12 cellular contexts compared by ENCODE assay signal in genomic region chr16:49503242-49504022, GRCh38.
DNase-seq lines count a peak whose midpoint lies in the region; ATAC-seq lines count a peak whose summit lies in the region.
"Had no signal": no experiment of that assay in that cellular context is flagged by ENCODE, and none has a peak within 500 bp of the region (broad histone marks: within the 10 kb centered on the region; RNA-seq: fewer than 3 reads in every experiment).

No MANE protein-coding gene starts in this region.

- no peak overlapping the region for H2AFZ ChIP-seq in neuronal stem cell (ENCODE audit: low read length)

- H3K79me1 ChIP-seq in neuronal stem cell (ENCODE audit: low read depth, low read length) = no peaks in the 10 kb centered on the region

- no peak overlapping the region for H3K14ac ChIP-seq in neuronal stem cell (ENCODE audit: low read length)

- ATAC-seq in GM19043 (IDR thresholded peaks at IDR 0.05; ENCODE audit: low read depth, unreplicated experiment) (peak; percentile 83), GM21786 (IDR thresholded peaks at IDR 0.05; ENCODE audit: unreplicated experiment) (peak; percentile 75)
- no peak for ATAC-seq in activated CD8-positive, alpha-beta memory T cell treated with anti-CD3 and anti-CD28 coated beads, Interleukin-2, amount 10 ng/mL, durations not matched to agents 7 days and 5 days
- ATAC-seq: left lung had no signal

- H3K4ac ChIP-seq in neuronal stem cell (ENCODE audit: low read length) = no peak overlapping the region

- POLR2A ChIA-PET in activated CD4-positive, alpha-beta T cell treated with anti-CD3 and anti-CD28 coated beads, Interleukin-2, amount 10 ng/mL, durations not matched to agents 7 days and 5 days (lab: Charles Lee) = no interaction called here

- H3K27me3 Mint-ChIP-seq in activated CD4-positive, alpha-beta T cell treated with anti-CD3 and anti-CD28 coated beads, Interleukin-2, amount 10 ng/mL, durations not matched to agents 7 days and 5 days = no peaks in the 10 kb centered on the region
- H3K27me3 Mint-ChIP-seq in activated CD8-positive, alpha-beta memory T cell treated with anti-CD3 and anti-CD28 coated beads, Interleukin-2, amount 10 ng/mL, durations not matched to agents 7 days and 5 days = no peaks in the 10 kb centered on the region

- H4K8ac ChIP-seq in neuronal stem cell (ENCODE audit: low read depth, low read length) = no peak overlapping the region

- H3K27ac ChIP-seq in neuronal stem cell (replicated peaks; ENCODE audit: low read length) = no peak overlapping the region
- H3K27ac ChIP-seq: left lung had no signal

- no peak overlapping the region for H3K9ac ChIP-seq in neuronal stem cell (ENCODE audit: low read depth, low read length, poor library complexity)

- in situ Hi-C loops in KBM-7 (cut with MboI; ENCODE audit: low pct_unique_long_range_greater_than_20kb, low sequenced_read_pairs) = no loop called here

- no peak overlapping the region for H2BK15ac ChIP-seq in neuronal stem cell (ENCODE audit: low read length)

- CTCF ChIA-PET in activated CD4-positive, alpha-beta T cell treated with anti-CD3 and anti-CD28 coated beads, Interleukin-2, amount 10 ng/mL, durations not matched to agents 7 days and 5 days (lab: Charles Lee) = no interaction called here
- CTCF ChIA-PET in activated CD8-positive, alpha-beta memory T cell treated with anti-CD3 and anti-CD28 coated beads, Interleukin-2, amount 10 ng/mL, durations not matched to agents 7 days and 5 days (lab: Charles Lee) = no interaction called here

- H3K27me3 ChIP-seq in neuronal stem cell (ENCODE audit: control insufficient read depth in 3 of 3, insufficient read depth in 3 of 3, low read depth in 1 of 3, low read length in 3 of 3) = no peaks in the 10 kb centered on the region
- H3K27me3 ChIP-seq: left lung had no signal

- DNase-seq in KBM-7 (peak; percentile 86), neuronal stem cell (ENCODE audit: low spot score) (no peak), cerebellar cortex (ENCODE audit: low spot score) (no peak)
- no peak for DNase-seq in activated CD4-positive, alpha-beta T cell treated with anti-CD3 and anti-CD28 coated beads, Interleukin-2, amount 10 ng/mL, durations not matched to agents 7 days and 5 days
- DNase-seq in activated CD8-positive, alpha-beta memory T cell treated with anti-CD3 and anti-CD28 coated beads, Interleukin-2, amount 10 ng/mL, durations not matched to agents 7 days and 5 days = no peak
- DNase-seq: activated T-cell treated with anti-CD3 and anti-CD28 coated beads, Interleukin-2, amount 50 U/mL, for 1 hour; cerebellar nuclear complex; DMS53; NCI-H1417 treated with DMSO at 0.1 percent for 48 hours had no signal

- no peaks in the 10 kb centered on the region for H3K4me1 ChIP-seq in neuronal stem cell (ENCODE audit: control insufficient read depth in 2 of 2, insufficient read depth in 1 of 2, low read depth in 1 of 2, low read length in 2 of 2)
- H3K4me1 ChIP-seq: left lung had no signal

- no peak overlapping the region for H3K4me3 Mint-ChIP-seq in activated CD4-positive, alpha-beta T cell treated with anti-CD3 and anti-CD28 coated beads, Interleukin-2, amount 10 ng/mL, durations not matched to agents 7 days and 5 days
- H3K4me3 Mint-ChIP-seq in activated CD8-positive, alpha-beta memory T cell treated with anti-CD3 and anti-CD28 coated beads, Interleukin-2, amount 10 ng/mL, durations not matched to agents 7 days and 5 days = no peak overlapping the region

- no peak overlapping the region for H3K4me2 ChIP-seq in neuronal stem cell (ENCODE audit: insufficient read depth, low read length, poor library complexity, severe bottlenecking)

- peak overlapping the region; percentile 45 for H3K23ac ChIP-seq in neuronal stem cell (ENCODE audit: low read depth, low read length, poor library complexity)

- no peak overlapping the region for H2BK12ac ChIP-seq in neuronal stem cell (ENCODE audit: low read length)

- H3K36me3 Mint-ChIP-seq in activated CD4-positive, alpha-beta T cell treated with anti-CD3 and anti-CD28 coated beads, Interleukin-2, amount 10 ng/mL, durations not matched to agents 7 days and 5 days (ENCODE audit: low read depth) = no peaks in the 10 kb centered on the region
- no peaks in the 10 kb centered on the region for H3K36me3 Mint-ChIP-seq in activated CD8-positive, alpha-beta memory T cell treated with anti-CD3 and anti-CD28 coated beads, Interleukin-2, amount 10 ng/mL, durations not matched to agents 7 days and 5 days

- H3K9me3 ChIP-seq in neuronal stem cell (replicated peaks in 1 of 2; ENCODE audit: control insufficient read depth in 2 of 2, insufficient read depth in 1 of 2, low read depth in 1 of 2, low read length in 2 of 2) = no peaks in the 10 kb centered on the region
- H3K9me3 ChIP-seq: left lung had no signal

- no peak overlapping the region for H3K18ac ChIP-seq in neuronal stem cell (ENCODE audit: low read length)

- no peak overlapping the region for H3K4me3 ChIP-seq in neuronal stem cell (ENCODE audit: low read length in 2 of 2)
- H3K4me3 ChIP-seq: left lung had no signal

- no peak overlapping the region for H2AK5ac ChIP-seq in neuronal stem cell (ENCODE audit: low read depth, low read length)

- H3K4me1 Mint-ChIP-seq in activated CD4-positive, alpha-beta T cell treated with anti-CD3 and anti-CD28 coated beads, Interleukin-2, amount 10 ng/mL, durations not matched to agents 7 days and 5 days = peaks cover 7% of the 10 kb centered on the region
- peaks cover 2% of the 10 kb centered on the region for H3K4me1 Mint-ChIP-seq in activated CD8-positive, alpha-beta memory T cell treated with anti-CD3 and anti-CD28 coated beads, Interleukin-2, amount 10 ng/mL, durations not matched to agents 7 days and 5 days

- no CpG with 5 or more reads among the region's 17 CpGs for WGBS in neuronal stem cell (ENCODE audit: extremely low coverage in 2 of 2, insufficient read length in 2 of 2, insufficient replicate concordance in 1 of 2), 2 donors

- no peak overlapping the region for H2BK5ac ChIP-seq in neuronal stem cell (ENCODE audit: low read length)

- H4K91ac ChIP-seq in neuronal stem cell (ENCODE audit: low read depth, low read length, poor library complexity) = no peak overlapping the region

- H3K36me3 ChIP-seq in neuronal stem cell (replicated peaks in 1 of 2; ENCODE audit: control insufficient read depth in 2 of 2, insufficient read depth in 2 of 2, low read length in 2 of 2) = peaks cover 0 to 31% of the 10 kb centered on the region in 2 donors
- H3K36me3 ChIP-seq: left lung had no signal

- H3K9me3 Mint-ChIP-seq in activated CD4-positive, alpha-beta T cell treated with anti-CD3 and anti-CD28 coated beads, Interleukin-2, amount 10 ng/mL, durations not matched to agents 7 days and 5 days = no peaks in the 10 kb centered on the region
- no peaks in the 10 kb centered on the region for H3K9me3 Mint-ChIP-seq in activated CD8-positive, alpha-beta memory T cell treated with anti-CD3 and anti-CD28 coated beads, Interleukin-2, amount 10 ng/mL, durations not matched to agents 7 days and 5 days (ENCODE audit: low read depth)

- peak overlapping the region; percentile 11 for H2BK120ac ChIP-seq in neuronal stem cell (ENCODE audit: low read depth, low read length)

- no peak overlapping the region for H3K27ac Mint-ChIP-seq in activated CD4-positive, alpha-beta T cell treated with anti-CD3 and anti-CD28 coated beads, Interleukin-2, amount 10 ng/mL, durations not matched to agents 7 days and 5 days
- H3K27ac Mint-ChIP-seq in activated CD8-positive, alpha-beta memory T cell treated with anti-CD3 and anti-CD28 coated beads, Interleukin-2, amount 10 ng/mL, durations not matched to agents 7 days and 5 days = no peak overlapping the region
